9 cellular contexts compared by ENCODE assay signal in genomic region chr20:31675828-31676533, GRCh38. TPM values are rescaled to one million over a fixed set of nuclear protein-coding genes. Genes with fewer than 3 reads are reported as not detected.
DNase-seq lines count a peak whose midpoint lies in the region; ATAC-seq and TF ChIP-seq lines count a peak whose summit lies in the region.
"Had no signal": no experiment of that assay in that cellular context is flagged by ENCODE, and none has a peak within 500 bp of the region (broad histone marks: within the 10 kb centered on the region; RNA-seq: fewer than 3 reads in every experiment).

No MANE protein-coding gene starts in this region.

- H3K4me1 ChIP-seq in tibial artery, result peaks cover 0 to 100% (median 75%) of the 10 kb centered on the region in 4 donors

- no peaks in the 10 kb centered on the region for H3K9me3 ChIP-seq in tibial artery

- H3K4me3 ChIP-seq in GM06990 (replicated peaks; ENCODE audit: low read depth, low read length) (peak overlapping the region; percentile 76), dorsolateral prefrontal cortex (peak overlapping the region in 14 of 59 donors; percentile 3 to 42 (median 15)), tibial artery (peak overlapping the region in 1 of 2 donors; percentile 27)

- TF ChIP-seq CTCF in GM06990 (IDR thresholded peaks at IDR 0.05; ENCODE audit: insufficient read depth, low read length, poor library complexity, severe bottlenecking) (no peak), dorsolateral prefrontal cortex (IDR thresholded peaks at IDR 0.05 in 54 of 56, conservative IDR thresholded peaks at IDR 0.05 in 2 of 56; ENCODE audit: low read depth in 1 of 56, partially characterized antibody in 56 of 56) (no peak), omental fat pad (IDR thresholded peaks at IDR 0.05) (no peak), tibial artery (IDR thresholded peaks at IDR 0.05) (no peak)

- H3K27me3 ChIP-seq in GM06990 (replicated peaks; ENCODE audit: control insufficient read depth, insufficient read depth, low read length) (no peaks in the 10 kb centered on the region), dorsolateral prefrontal cortex (no peaks in the 10 kb centered on the region), tibial artery (no peaks in the 10 kb centered on the region)

- H3K36me3 ChIP-seq in GM06990 (ENCODE audit: control insufficient read depth, insufficient read depth, low read length) (peaks cover 13% of the 10 kb centered on the region), tibial artery (peaks cover 0 to 18% (median 8%) of the 10 kb centered on the region in 3 donors)

- peak overlapping the region; percentile 74 to 100 (median 99) for H3K27ac ChIP-seq in dorsolateral prefrontal cortex
- peak overlapping the region; percentile 88 to 97 for H3K27ac ChIP-seq in tibial artery

- ATAC-seq in HG03442 (IDR thresholded peaks at IDR 0.05; ENCODE audit: unreplicated experiment), result peak; percentile 46
- ATAC-seq in omental fat pad (ENCODE audit: low FRiP score), result peak; percentile 24

- DNase-seq in GM06990 (ENCODE audit: extremely low read depth, insufficient read length), result peak; percentile 44
- peak; percentile 34 to 43 for DNase-seq in activated CD4-positive, alpha-beta T cell treated with anti-CD3 and anti-CD28 coated beads for 24 hours (ENCODE audit: low read depth in 2 of 2)
- DNase-seq in dorsolateral prefrontal cortex, result peak in 4 of 10 donors; percentile 36 to 63 (median 60)
- no peak for DNase-seq in omental fat pad (ENCODE audit: low spot score)
- DNase-seq in tibial artery, result no peak
- DNase-seq in effector CD8-positive, alpha-beta T cell (lab: John Stamatoyannopoulos, UW), result no peak
- DNase-seq in NCI-H1694 treated with DMSO at 0.1 percent for 48 hours (lab: John Stamatoyannopoulos, UW), result no peak

- intact Hi-C loops in dorsolateral prefrontal cortex (cut with DNase I), result no loop called here
- intact Hi-C loops in tibial artery (cut with DNase I; ENCODE audit: low total_unique reads), result no loop called here

RNA-seq across cellular contexts. Expression of gene COX4I2, which starts 38.3 kb away (rescaled TPM):
- 1 to 10 TPM in 73 of 120 experiments, under 1 TPM in 16, not detected in 31; 0.66 to 5.5 (median 1.8) TPM for total RNA-seq in dorsolateral prefrontal cortex
- 10 to 100 TPM in 1 of 4 donors, 1 to 10 TPM in 2, not detected in 1; 1.0 to 17.0 (median 1.8) TPM for total RNA-seq in omental fat pad
- total RNA-seq: neural crest cell had no signal

RNA-seq across cellular contexts. Expression of gene BCL2L1, which starts 46.7 kb away (rescaled TPM):
- total RNA-seq in dorsolateral prefrontal cortex (100 to 1,000 TPM in 77 of 120 experiments, 10 to 100 TPM in 43; 79.5 to 144 (median 103) TPM), omental fat pad (100 to 1,000 TPM in 2 of 4 donors, 10 to 100 TPM in 2; 65.0 to 140 (median 112) TPM)

Comparison
In these comparisons a context has a peak if more than half of its experiments do, and no peak if none do; other contexts are left out.
1. DNase-seq: peak in GM06990 (single experiment) and activated CD4-positive, alpha-beta T cell treated with anti-CD3 and anti-CD28 coated beads for 24 hours (2 of 2); none in omental fat pad (single experiment), tibial artery (0 of 2), effector CD8-positive, alpha-beta T cell (single experiment) and NCI-H1694 treated with DMSO at 0.1 percent for 48 hours (single experiment).